23 cellular contexts compared by ENCODE assay signal in the genomic region with DNA sequence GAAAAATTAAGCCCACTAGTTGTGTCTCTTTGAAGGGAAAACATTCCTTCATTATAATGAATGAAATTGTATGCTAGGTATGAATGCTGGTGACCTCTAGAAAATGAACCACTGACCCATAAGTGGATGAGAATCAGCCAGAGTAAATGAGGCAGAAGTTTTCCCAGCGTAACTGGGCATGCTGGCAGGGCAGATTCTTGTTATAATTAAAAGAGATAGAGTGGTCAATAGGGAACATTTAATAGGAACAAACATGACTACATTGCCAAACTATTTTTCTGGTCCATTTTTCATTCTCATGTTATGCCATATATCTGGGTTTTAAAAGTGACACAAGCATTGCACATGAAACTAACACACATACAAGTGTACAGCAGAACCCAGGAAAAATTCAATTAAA. TPM values are rescaled to one million over a fixed set of nuclear protein-coding genes. Genes with fewer than 3 reads are reported as not detected.
DNase-seq lines count a peak whose midpoint lies in the region; ATAC-seq, FAIRE-seq and TF ChIP-seq lines count a peak whose summit lies in the region.
"Had no signal": no experiment of that assay in that cellular context is flagged by ENCODE, and none has a peak within 500 bp of the region (broad histone marks: within the 10 kb centered on the region; RNA-seq: fewer than 3 reads in every experiment).

No MANE protein-coding gene starts in this region.

- WGBS in neuronal stem cell (ENCODE audit: extremely low coverage in 2 of 2, insufficient read length in 2 of 2, insufficient replicate concordance in 1 of 2), 2 donors, result no CpG with 5 or more reads among the region's 1 CpG
- WGBS in SK-N-SH (ENCODE audit: low lambda C conversion rate), result 8% methylated on average over 1 of the region's 1 CpG
- 13% methylated on average over 1 of the region's 1 CpG for WGBS in HepG2 (ENCODE audit: low lambda C conversion rate)

- no peak overlapping the region for H4K8ac ChIP-seq in neuronal stem cell (ENCODE audit: low read depth, low read length)

- TF ChIP-seq RAD21 in SK-N-SH (IDR thresholded peaks at IDR 0.05; ENCODE audit: low read length) (no peak), HepG2 (CRISPR knock-in tag; IDR thresholded peaks at IDR 0.05) (no peak)

- TF ChIP-seq CTCF in SK-N-SH (IDR thresholded peaks at IDR 0.05), result no peak
- TF ChIP-seq CTCF in HepG2 (CRISPR knock-in tag; IDR thresholded peaks at IDR 0.05), result no peak

- peak; percentile 12 for DNase-seq in M059J (ENCODE audit: low read depth)
- DNase-seq in astrocyte of the hippocampus (ENCODE audit: low read depth, low spot score), result peak; percentile 53
- no peak for DNase-seq in neuronal stem cell (ENCODE audit: low spot score)
- no peak for DNase-seq in SK-N-SH
- no peak for DNase-seq in medulla oblongata (ENCODE audit: extremely low spot score)
- no peak for DNase-seq in HepG2 (ENCODE audit: low spot score)
- DNase-seq: AML-193; CD4-positive, alpha-beta T cell; CD8-positive, alpha-beta memory T cell; DMS 273 treated with DMSO at 0.1 percent for 48 hours; DMS79; EL; GDM1; H9; HFFc6 had no signal

- FAIRE-seq in HepG2 (lab: Jason Lieb, UNC), result no peak
- FAIRE-seq: D721Med, GM12878 had no signal

- peak overlapping the region; percentile 53 for H3K27ac ChIP-seq in neuronal stem cell (replicated peaks; ENCODE audit: low read length)
- no peak overlapping the region for H3K27ac ChIP-seq in SK-N-SH (ENCODE audit: low read depth in 2 of 2, low read length in 1 of 2)
- H3K27ac ChIP-seq in HepG2 (ENCODE audit: extremely low read length, insufficient read depth, low read length), result no peak overlapping the region
- H3K27ac ChIP-seq: BLaER1 treated with 17β-estradiol and CSF1 and Interleukin-3, amounts not matched to agents 10 nM and 100 nM had no signal

- no peaks in the 10 kb centered on the region for H3K9me2 ChIP-seq in SK-N-SH

- no peak overlapping the region for H2BK5ac ChIP-seq in neuronal stem cell (ENCODE audit: low read length)

- H2BK12ac ChIP-seq in neuronal stem cell (ENCODE audit: low read length), result no peak overlapping the region

- no peak overlapping the region for H4K91ac ChIP-seq in neuronal stem cell (ENCODE audit: low read depth, low read length, poor library complexity)

- H3K36me3 ChIP-seq in neuronal stem cell (replicated peaks in 1 of 2; ENCODE audit: control insufficient read depth in 2 of 2, insufficient read depth in 2 of 2, low read length in 2 of 2) (no peaks in the 10 kb centered on the region), SK-N-SH (replicated peaks in 1 of 2; ENCODE audit: control insufficient read depth in 1 of 2, insufficient read depth in 2 of 2, low read length in 1 of 2) (no peaks in the 10 kb centered on the region), HepG2 (replicated peaks in 1 of 2; ENCODE audit: control insufficient read depth in 1 of 2, insufficient read depth in 2 of 2, low read length in 2 of 2) (no peaks in the 10 kb centered on the region)
- H3K36me3 ChIP-seq: BE2C; BLaER1 treated with 17β-estradiol and CSF1 and Interleukin-3, amounts not matched to agents 10 nM and 100 nM had no signal

- CTCF ChIA-PET in SK-N-SH (lab: Yijun Ruan, JAX), result no interaction called here
- CTCF ChIA-PET in HepG2 (lab: Yijun Ruan, JAX; ENCODE audit: low intra/inter-chr PET ratio, low total read pairs), result no interaction called here

- POLR2A ChIA-PET in SK-N-SH (lab: Yijun Ruan, JAX), result no interaction called here
- POLR2A ChIA-PET in HepG2 (lab: Yijun Ruan, JAX), result no interaction called here

- no peak overlapping the region for H3K18ac ChIP-seq in neuronal stem cell (ENCODE audit: low read length)

- intact Hi-C loops in HepG2 (cut with micrococcal nuclease; ENCODE audit: unreplicated experiment), result no loop called here

- no peak overlapping the region for H2AFZ ChIP-seq in neuronal stem cell (ENCODE audit: low read length)
- H2AFZ ChIP-seq in SK-N-SH (ENCODE audit: low read depth), result no peak overlapping the region
- H2AFZ ChIP-seq in HepG2 (ENCODE audit: low read length), result no peak overlapping the region
- H2AFZ ChIP-seq: GM23338 had no signal

- no TSS peak for BruUV-seq in HepG2 (replicated peaks; lab: Mats Ljungman, UMichigan)

- no peak overlapping the region for H2AK5ac ChIP-seq in neuronal stem cell (ENCODE audit: low read depth, low read length)

- no peak for TF ChIP-seq EP300 in SK-N-SH (IDR thresholded peaks at IDR 0.05; ENCODE audit: borderline replicate concordance in 1 of 2, low read depth in 1 of 2, low read length in 1 of 2)
- no peak for TF ChIP-seq EP300 in HepG2 (IDR thresholded peaks at IDR 0.05; ENCODE audit: low read depth in 2 of 2, low read length in 2 of 2)
- TF ChIP-seq EP300 in HepG2 (CRISPR knock-in tag; IDR thresholded peaks at IDR 0.05; ENCODE audit: borderline replicate concordance), result no peak

- no peak overlapping the region for H2BK120ac ChIP-seq in neuronal stem cell (ENCODE audit: low read depth, low read length)

- H3K79me1 ChIP-seq in neuronal stem cell (ENCODE audit: low read depth, low read length), result no peaks in the 10 kb centered on the region

- H4K20me1 ChIP-seq in SK-N-SH (ENCODE audit: insufficient read depth) (no peaks in the 10 kb centered on the region), HepG2 (ENCODE audit: insufficient read depth, low read length) (no peaks in the 10 kb centered on the region)
- H4K20me1 ChIP-seq: BLaER1 treated with 17β-estradiol and CSF1 and Interleukin-3, amounts not matched to agents 10 nM and 100 nM had no signal

- no peak overlapping the region for H3K14ac ChIP-seq in neuronal stem cell (ENCODE audit: low read length)

- H3K27me3 ChIP-seq in neuronal stem cell (ENCODE audit: control insufficient read depth in 3 of 3, insufficient read depth in 3 of 3, low read depth in 1 of 3, low read length in 3 of 3), result no peaks in the 10 kb centered on the region
- H3K27me3 ChIP-seq in SK-N-SH (ENCODE audit: insufficient read depth), result peaks cover 14% of the 10 kb centered on the region; the same call in 1 of the 2 replicates
- H3K27me3 ChIP-seq in HepG2 (ENCODE audit: control insufficient read depth in 1 of 2, insufficient read depth in 2 of 2, low read length in 2 of 2), result peaks cover 0 to 7% of the 10 kb centered on the region in 2 experiments; a peak in 1 of 5 replicates
- H3K27me3 ChIP-seq: BLaER1 treated with 17β-estradiol and CSF1 and Interleukin-3, amounts not matched to agents 10 nM and 100 nM had no signal

- in situ Hi-C loops in HepG2 (cut with HindIII; ENCODE audit: extremely low pct_ligation_motif_present, low pct_unique_long_range_greater_than_20kb), result no loop called here

- H3K4me1 ChIP-seq in neuronal stem cell (ENCODE audit: control insufficient read depth in 2 of 2, insufficient read depth in 1 of 2, low read depth in 1 of 2, low read length in 2 of 2) (peaks cover 8 to 15% of the 10 kb centered on the region in 2 donors), SK-N-SH (ENCODE audit: control insufficient read depth in 1 of 2, insufficient read depth in 2 of 2, low read depth in 1 of 2, low read length in 1 of 2) (no peaks in the 10 kb centered on the region), HepG2 (ENCODE audit: insufficient read depth, low read length) (no peaks in the 10 kb centered on the region)
- H3K4me1 ChIP-seq: BE2C; BLaER1 treated with 17β-estradiol and CSF1 and Interleukin-3, amounts not matched to agents 10 nM and 100 nM had no signal

- no peak overlapping the region for H3K9ac ChIP-seq in neuronal stem cell (ENCODE audit: low read depth, low read length, poor library complexity)
- H3K9ac ChIP-seq in SK-N-SH, result no peak overlapping the region
- no peak overlapping the region for H3K9ac ChIP-seq in HepG2 (ENCODE audit: insufficient read depth, low read depth, low read length)
- H3K9ac ChIP-seq: BLaER1 treated with 17β-estradiol and CSF1 and Interleukin-3, amounts not matched to agents 10 nM and 100 nM had no signal

- H3K79me2 ChIP-seq in SK-N-SH (ENCODE audit: insufficient read depth) (no peaks in the 10 kb centered on the region), HepG2 (ENCODE audit: insufficient read depth, low read length) (no peaks in the 10 kb centered on the region)

- H3K9me3 ChIP-seq in neuronal stem cell (replicated peaks in 1 of 2; ENCODE audit: control insufficient read depth in 2 of 2, insufficient read depth in 1 of 2, low read depth in 1 of 2, low read length in 2 of 2), result no peaks in the 10 kb centered on the region
- H3K9me3 ChIP-seq in SK-N-SH, result no peaks in the 10 kb centered on the region
- no peaks in the 10 kb centered on the region for H3K9me3 ChIP-seq in HepG2 (ENCODE audit: low read length)
- H3K9me3 ChIP-seq: BE2C; BLaER1 treated with 17β-estradiol and CSF1 and Interleukin-3, amounts not matched to agents 10 nM and 100 nM had no signal

- ATAC-seq in HepG2, result no peak
- ATAC-seq: GM12878, GM23338 had no signal

- H3K4me3 ChIP-seq in neuronal stem cell (ENCODE audit: low read length in 2 of 2), result no peak overlapping the region
- no peak overlapping the region for H3K4me3 ChIP-seq in SK-N-SH (ENCODE audit: low read depth in 2 of 2, low read length in 1 of 2)
- no peak overlapping the region for H3K4me3 ChIP-seq in HepG2 (replicated peaks in 1 of 3; ENCODE audit: insufficient read depth in 1 of 3, low read depth in 2 of 3, low read length in 3 of 3)
- H3K4me3 ChIP-seq: BLaER1 treated with 17β-estradiol and CSF1 and Interleukin-3, amounts not matched to agents 10 nM and 100 nM; GM12878; GM23338 had no signal

- no peak for TF ChIP-seq POLR2A in HepG2 (IDR thresholded peaks at IDR 0.05; ENCODE audit: insufficient read depth in 1 of 2, low read depth in 2 of 2, low read length in 2 of 2)

- H3K23ac ChIP-seq in neuronal stem cell (ENCODE audit: low read depth, low read length, poor library complexity), result no peak overlapping the region

- H3K4ac ChIP-seq in neuronal stem cell (ENCODE audit: low read length), result no peak overlapping the region

- H3F3A ChIP-seq in SK-N-SH (replicated peaks; ENCODE audit: insufficient read depth), result no peaks in the 10 kb centered on the region

- no peak overlapping the region for H3K4me2 ChIP-seq in neuronal stem cell (ENCODE audit: insufficient read depth, low read length, poor library complexity, severe bottlenecking)
- no peak overlapping the region for H3K4me2 ChIP-seq in SK-N-SH
- H3K4me2 ChIP-seq in HepG2 (ENCODE audit: low read depth, low read length), result no peak overlapping the region
- H3K4me2 ChIP-seq: BLaER1 treated with 17β-estradiol and CSF1 and Interleukin-3, amounts not matched to agents 10 nM and 100 nM; GM23338 had no signal

- no peak overlapping the region for H2BK15ac ChIP-seq in neuronal stem cell (ENCODE audit: low read length)

RNA-seq across cellular contexts. Expression of gene CLRN1, which starts 4.2 kb away (rescaled TPM):
- total RNA-seq in M059J (2014; rRNA removed; shearing (Covaris generic)), result not detected in 2 replicates
- 0.08 TPM for polyA plus RNA-seq in neuronal stem cell (2013, experiment 1 of 2)
- 0.07 TPM for polyA plus RNA-seq in neuronal stem cell (2013, experiment 2 of 2)
- polyA plus RNA-seq in SK-N-SH (2012; rRNA removed) (not detected in 2 replicates), HepG2 (2011; rRNA removed) (not detected in 2 replicates)
- not detected in 2 replicates for polyA plus RNA-seq in SK-N-SH (2012; cell fraction: cytosol; rRNA removed)
- not detected in 2 replicates for polyA plus RNA-seq in SK-N-SH (2012; cell fraction: nucleus; rRNA removed)
- total RNA-seq in HepG2 (2016; rRNA removed; fragmentation: Illumina TruSeq; extraction: Trizol), result not detected in 2 replicates
- total RNA-seq in HepG2 (2016; cell fraction: cytosol; rRNA removed; fragmentation: Illumina TruSeq; extraction: Trizol; ENCODE audit: low read depth), result not detected in 2 replicates
- not detected in 2 replicates for total RNA-seq in HepG2 (2016; cell fraction: insoluble cytoplasmic fraction; rRNA removed; fragmentation: Illumina TruSeq; extraction: Trizol)
- not detected in 2 replicates for total RNA-seq in HepG2 (2016; cell fraction: membrane; rRNA removed; fragmentation: Illumina TruSeq; extraction: Trizol)
- not detected in 2 replicates for total RNA-seq in HepG2 (2016; cell fraction: nucleus; rRNA removed; fragmentation: Illumina TruSeq; extraction: Trizol)
- not detected in 2 replicates for polyA plus RNA-seq in HepG2 (2011; cell fraction: cytosol; rRNA removed)
- polyA plus RNA-seq in HepG2 (2011; cell fraction: nucleus; rRNA removed), result not detected in 2 replicates
- polyA plus RNA-seq in HepG2 (2012), result not detected in 2 replicates
- polyA plus RNA-seq in HepG2 (2016; cell fraction: cytosol; fragmentation: Illumina TruSeq; extraction: Trizol; ENCODE audit: low read depth), result not detected in 2 replicates
- not detected in 2 replicates for polyA plus RNA-seq in HepG2 (2016; cell fraction: insoluble cytoplasmic fraction; fragmentation: Illumina TruSeq; extraction: Trizol; ENCODE audit: low read depth)
- not detected in 2 replicates for polyA plus RNA-seq in HepG2 (2016; cell fraction: membrane; fragmentation: Illumina TruSeq; extraction: Trizol; ENCODE audit: low read depth)
- polyA plus RNA-seq in HepG2 (2016; cell fraction: nucleus; fragmentation: Illumina TruSeq; extraction: Trizol; ENCODE audit: insufficient read depth, low read depth), result not detected in 2 replicates
- not detected in 2 replicates for polyA minus RNA-seq in HepG2 (2011; rRNA and poly(A)+ RNA removed; ENCODE audit: low replicate concordance)
- polyA minus RNA-seq in HepG2 (2011; cell fraction: cytosol; rRNA and poly(A)+ RNA removed), result not detected in 2 replicates
- polyA minus RNA-seq in HepG2 (2011; cell fraction: nucleus; rRNA and poly(A)+ RNA removed), result not detected in 2 replicates
- total RNA-seq: A172; CD4-positive, alpha-beta T cell; CD8-positive, alpha-beta memory T cell; GM12878; H4; H9; HFFc6 had no signal
- polyA plus RNA-seq: CD14-positive monocyte; CD8-positive, alpha-beta memory T cell; GM12878 had no signal

Comparison
In these comparisons a context has a peak if more than half of its experiments do, and no peak if none do; other contexts are left out.
1. DNase-seq: peak in M059J (single experiment) and astrocyte of the hippocampus (single experiment); none in neuronal stem cell (single experiment), SK-N-SH (single experiment), medulla oblongata (single experiment) and HepG2 (single experiment).